8 cellular contexts compared by ENCODE assay signal in genomic region chr10:62817120-62817762, GRCh38. TPM values are rescaled to one million over a fixed set of nuclear protein-coding genes. Genes with fewer than 3 reads are reported as not detected.
DNase-seq lines count a peak whose midpoint lies in the region; ATAC-seq and TF ChIP-seq lines count a peak whose summit lies in the region.

No MANE protein-coding gene starts in this region.

- TF ChIP-seq CTCF in 22Rv1 (IDR thresholded peaks at IDR 0.05) = no peak

- H3K27ac ChIP-seq in 22Rv1 = peak overlapping the region; percentile 58

- ATAC-seq in GM18909 (IDR thresholded peaks at IDR 0.05; ENCODE audit: poor library complexity, unreplicated experiment) = peak; percentile 22
- peak; percentile 24 for ATAC-seq in HG03432 (IDR thresholded peaks at IDR 0.05; ENCODE audit: unreplicated experiment)

- peak in 3 of 4 experiments; percentile 14 to 28 (median 16) for DNase-seq in activated CD4-positive, CD25-positive, alpha-beta regulatory T cell (lab: John Stamatoyannopoulos, UW)
- peak; percentile 41 for DNase-seq in dermis blood vessel endothelial cell
- peak; percentile 34 to 38 for DNase-seq in lung microvascular endothelial cell (ENCODE audit: low read depth in 2 of 2)
- DNase-seq in stimulated activated CD8-positive, alpha-beta memory T cell treated with anti-CD3 and anti-CD28 coated beads, Interleukin-2, amount 100 ng/mL, for 1 hour (ENCODE audit: low read depth in 2 of 2) = peak; percentile 38 to 49
- DNase-seq in HuH-7 (ENCODE audit: low spot score) = no peak

RNA-seq across cellular contexts. Expression of gene EGR2, which starts 1.1 kb away (rescaled TPM):
- total RNA-seq in dermis blood vessel endothelial cell (0.37 and 1.0 TPM in 2 replicates), lung microvascular endothelial cell (under 0.01 and 0.20 TPM in 2 replicates)

RNA-seq across cellular contexts. Expression of gene ADO, which starts 12.7 kb away (rescaled TPM):
- 22.3 and 24.8 TPM in 2 replicates for total RNA-seq in dermis blood vessel endothelial cell
- 8.7 and 13.9 TPM in 2 replicates for total RNA-seq in lung microvascular endothelial cell
